Comparison of ENCODE assay signal across 1 cellular context in the genomic region with DNA sequence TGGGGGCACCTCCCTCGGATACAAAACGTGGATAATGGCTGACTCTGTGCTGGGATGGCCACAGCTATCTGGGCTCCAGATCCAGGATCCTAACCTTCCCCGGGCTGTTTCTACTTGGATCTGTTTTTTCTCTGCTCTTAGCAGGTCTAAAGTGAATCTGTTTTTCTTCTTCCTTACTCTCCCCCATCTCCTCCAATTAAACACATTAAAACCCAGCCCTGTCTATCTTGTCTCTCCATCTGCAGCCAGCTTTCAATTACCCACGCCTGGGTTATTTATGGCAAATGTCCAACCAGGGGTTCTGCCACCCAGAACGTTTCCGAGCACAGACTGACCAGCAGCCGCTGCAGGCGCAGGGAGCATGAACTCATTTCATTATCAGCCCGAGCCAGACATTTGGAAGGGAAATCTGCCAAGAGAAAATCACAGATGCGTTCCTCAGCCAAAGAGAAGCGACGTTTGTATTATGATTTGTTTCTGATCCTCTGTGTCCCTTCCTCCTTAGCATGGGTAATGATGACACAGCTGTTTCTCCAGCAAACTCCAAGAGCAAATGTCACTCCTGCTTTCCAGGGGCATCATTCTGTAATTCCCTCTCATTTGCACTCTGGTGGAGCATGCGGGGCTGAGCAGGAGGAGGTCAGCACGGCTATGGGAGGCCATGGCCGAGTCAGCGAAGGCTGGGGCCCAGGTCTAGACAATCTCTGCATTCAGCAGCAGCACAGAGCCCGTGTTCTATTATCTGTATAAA.
A peak's percentile ranks its signal among the peaks of the same experiment; 100 is the strongest.
TF ChIP-seq lines count a peak whose summit lies in the region.

No MANE protein-coding gene starts in this region.

TF ChIP-seq in K562, 482 proteins besides CTCF, POLR2A, EP300 and RAD21 (continued from another document and continues in another):
- TF ChIP-seq, protein P1, sequence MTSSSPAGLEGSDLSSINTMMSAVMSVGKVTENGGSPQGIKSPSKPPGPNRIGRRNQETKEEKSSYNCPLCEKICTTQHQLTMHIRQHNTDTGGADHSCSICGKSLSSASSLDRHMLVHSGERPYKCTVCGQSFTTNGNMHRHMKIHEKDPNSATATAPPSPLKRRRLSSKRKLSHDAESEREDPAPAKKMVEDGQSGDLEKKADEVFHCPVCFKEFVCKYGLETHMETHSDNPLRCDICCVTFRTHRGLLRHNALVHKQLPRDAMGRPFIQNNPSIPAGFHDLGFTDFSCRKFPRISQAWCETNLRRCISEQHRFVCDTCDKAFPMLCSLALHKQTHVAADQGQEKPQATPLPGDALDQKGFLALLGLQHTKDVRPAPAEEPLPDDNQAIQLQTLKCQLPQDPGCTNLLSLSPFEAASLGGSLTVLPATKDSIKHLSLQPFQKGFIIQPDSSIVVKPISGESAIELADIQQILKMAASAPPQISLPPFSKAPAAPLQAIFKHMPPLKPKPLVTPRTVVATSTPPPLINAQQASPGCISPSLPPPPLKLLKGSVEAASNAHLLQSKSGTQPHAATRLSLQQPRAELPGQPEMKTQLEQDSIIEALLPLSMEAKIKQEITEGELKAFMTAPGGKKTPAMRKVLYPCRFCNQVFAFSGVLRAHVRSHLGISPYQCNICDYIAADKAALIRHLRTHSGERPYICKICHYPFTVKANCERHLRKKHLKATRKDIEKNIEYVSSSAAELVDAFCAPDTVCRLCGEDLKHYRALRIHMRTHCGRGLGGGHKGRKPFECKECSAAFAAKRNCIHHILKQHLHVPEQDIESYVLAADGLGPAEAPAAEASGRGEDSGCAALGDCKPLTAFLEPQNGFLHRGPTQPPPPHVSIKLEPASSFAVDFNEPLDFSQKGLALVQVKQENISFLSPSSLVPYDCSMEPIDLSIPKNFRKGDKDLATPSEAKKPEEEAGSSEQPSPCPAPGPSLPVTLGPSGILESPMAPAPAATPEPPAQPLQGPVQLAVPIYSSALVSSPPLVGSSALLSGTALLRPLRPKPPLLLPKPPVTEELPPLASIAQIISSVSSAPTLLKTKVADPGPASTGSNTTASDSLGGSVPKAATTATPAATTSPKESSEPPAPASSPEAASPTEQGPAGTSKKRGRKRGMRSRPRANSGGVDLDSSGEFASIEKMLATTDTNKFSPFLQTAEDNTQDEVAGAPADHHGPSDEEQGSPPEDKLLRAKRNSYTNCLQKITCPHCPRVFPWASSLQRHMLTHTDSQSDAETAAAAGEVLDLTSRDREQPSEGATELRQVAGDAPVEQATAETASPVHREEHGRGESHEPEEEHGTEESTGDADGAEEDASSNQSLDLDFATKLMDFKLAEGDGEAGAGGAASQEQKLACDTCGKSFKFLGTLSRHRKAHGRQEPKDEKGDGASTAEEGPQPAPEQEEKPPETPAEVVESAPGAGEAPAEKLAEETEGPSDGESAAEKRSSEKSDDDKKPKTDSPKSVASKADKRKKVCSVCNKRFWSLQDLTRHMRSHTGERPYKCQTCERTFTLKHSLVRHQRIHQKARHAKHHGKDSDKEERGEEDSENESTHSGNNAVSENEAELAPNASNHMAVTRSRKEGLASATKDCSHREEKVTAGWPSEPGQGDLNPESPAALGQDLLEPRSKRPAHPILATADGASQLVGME (CRISPR knock-in tag; IDR thresholded peaks at IDR 0.05), result no peak
- no peak for TF ChIP-seq ZZZ3 (IDR thresholded peaks at IDR 0.05)
- TF ChIP-seq CBFA2T2 (conservative IDR thresholded peaks at IDR 0.05), result peak; percentile 95
- TF ChIP-seq, protein P2, sequence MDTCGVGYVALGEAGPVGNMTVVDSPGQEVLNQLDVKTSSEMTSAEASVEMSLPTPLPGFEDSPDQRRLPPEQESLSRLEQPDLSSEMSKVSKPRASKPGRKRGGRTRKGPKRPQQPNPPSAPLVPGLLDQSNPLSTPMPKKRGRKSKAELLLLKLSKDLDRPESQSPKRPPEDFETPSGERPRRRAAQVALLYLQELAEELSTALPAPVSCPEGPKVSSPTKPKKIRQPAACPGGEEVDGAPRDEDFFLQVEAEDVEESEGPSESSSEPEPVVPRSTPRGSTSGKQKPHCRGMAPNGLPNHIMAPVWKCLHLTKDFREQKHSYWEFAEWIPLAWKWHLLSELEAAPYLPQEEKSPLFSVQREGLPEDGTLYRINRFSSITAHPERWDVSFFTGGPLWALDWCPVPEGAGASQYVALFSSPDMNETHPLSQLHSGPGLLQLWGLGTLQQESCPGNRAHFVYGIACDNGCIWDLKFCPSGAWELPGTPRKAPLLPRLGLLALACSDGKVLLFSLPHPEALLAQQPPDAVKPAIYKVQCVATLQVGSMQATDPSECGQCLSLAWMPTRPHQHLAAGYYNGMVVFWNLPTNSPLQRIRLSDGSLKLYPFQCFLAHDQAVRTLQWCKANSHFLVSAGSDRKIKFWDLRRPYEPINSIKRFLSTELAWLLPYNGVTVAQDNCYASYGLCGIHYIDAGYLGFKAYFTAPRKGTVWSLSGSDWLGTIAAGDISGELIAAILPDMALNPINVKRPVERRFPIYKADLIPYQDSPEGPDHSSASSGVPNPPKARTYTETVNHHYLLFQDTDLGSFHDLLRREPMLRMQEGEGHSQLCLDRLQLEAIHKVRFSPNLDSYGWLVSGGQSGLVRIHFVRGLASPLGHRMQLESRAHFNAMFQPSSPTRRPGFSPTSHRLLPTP (IDR thresholded peaks at IDR 0.05; ENCODE audit: borderline replicate concordance, extremely low read depth, insufficient read length), result no peak
- no peak for TF ChIP-seq TEAD2 (tag; IDR thresholded peaks at IDR 0.05)
- no peak for TF ChIP-seq ZBTB8A (IDR thresholded peaks at IDR 0.05; ENCODE audit: partially characterized antibody)
- TF ChIP-seq ZFX (CRISPR knock-in tag; IDR thresholded peaks at IDR 0.05), result no peak
- TF ChIP-seq NCOA4 (IDR thresholded peaks at IDR 0.05; ENCODE audit: partially characterized antibody), result no peak
- TF ChIP-seq DNMT1 (IDR thresholded peaks at IDR 0.05), result no peak
- TF ChIP-seq ZNF76 (CRISPR knock-in tag; IDR thresholded peaks at IDR 0.05; ENCODE audit: borderline replicate concordance), result no peak
- TF ChIP-seq, protein P3, sequence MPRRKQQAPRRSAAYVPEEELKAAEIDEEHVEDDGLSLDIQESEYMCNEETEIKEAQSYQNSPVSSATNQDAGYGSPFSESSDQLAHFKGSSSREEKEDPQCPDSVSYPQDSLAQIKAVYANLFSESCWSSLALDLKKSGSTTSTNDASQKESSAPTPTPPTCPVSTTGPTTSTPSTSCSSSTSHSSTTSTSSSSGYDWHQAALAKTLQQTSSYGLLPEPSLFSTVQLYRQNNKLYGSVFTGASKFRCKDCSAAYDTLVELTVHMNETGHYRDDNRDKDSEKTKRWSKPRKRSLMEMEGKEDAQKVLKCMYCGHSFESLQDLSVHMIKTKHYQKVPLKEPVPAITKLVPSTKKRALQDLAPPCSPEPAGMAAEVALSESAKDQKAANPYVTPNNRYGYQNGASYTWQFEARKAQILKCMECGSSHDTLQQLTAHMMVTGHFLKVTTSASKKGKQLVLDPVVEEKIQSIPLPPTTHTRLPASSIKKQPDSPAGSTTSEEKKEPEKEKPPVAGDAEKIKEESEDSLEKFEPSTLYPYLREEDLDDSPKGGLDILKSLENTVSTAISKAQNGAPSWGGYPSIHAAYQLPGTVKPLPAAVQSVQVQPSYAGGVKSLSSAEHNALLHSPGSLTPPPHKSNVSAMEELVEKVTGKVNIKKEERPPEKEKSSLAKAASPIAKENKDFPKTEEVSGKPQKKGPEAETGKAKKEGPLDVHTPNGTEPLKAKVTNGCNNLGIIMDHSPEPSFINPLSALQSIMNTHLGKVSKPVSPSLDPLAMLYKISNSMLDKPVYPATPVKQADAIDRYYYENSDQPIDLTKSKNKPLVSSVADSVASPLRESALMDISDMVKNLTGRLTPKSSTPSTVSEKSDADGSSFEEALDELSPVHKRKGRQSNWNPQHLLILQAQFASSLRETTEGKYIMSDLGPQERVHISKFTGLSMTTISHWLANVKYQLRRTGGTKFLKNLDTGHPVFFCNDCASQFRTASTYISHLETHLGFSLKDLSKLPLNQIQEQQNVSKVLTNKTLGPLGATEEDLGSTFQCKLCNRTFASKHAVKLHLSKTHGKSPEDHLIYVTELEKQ (CRISPR knock-in tag; IDR thresholded peaks at IDR 0.05), result no peak
- TF ChIP-seq ZEB2 (IDR thresholded peaks at IDR 0.05), result no peak; the same call in 1 of the 2 replicates
- no peak for TF ChIP-seq SRF (CRISPR knock-in tag; IDR thresholded peaks at IDR 0.05)
- no peak for TF ChIP-seq PHF20 (IDR thresholded peaks at IDR 0.05; ENCODE audit: partially characterized antibody)
- no peak for TF ChIP-seq ZNF239 (CRISPR knock-in tag; IDR thresholded peaks at IDR 0.05)
- TF ChIP-seq MCM2 (IDR thresholded peaks at IDR 0.05; ENCODE audit: low read depth), result no peak
- peak; percentile 93 for TF ChIP-seq TCF3 (CRISPR knock-in tag; IDR thresholded peaks at IDR 0.05)
- no peak for TF ChIP-seq EP400 (IDR thresholded peaks at IDR 0.05)
- TF ChIP-seq ZBTB7A (IDR thresholded peaks at IDR 0.05; ENCODE audit: borderline replicate concordance, control insufficient read depth, low read depth, low read length), result no peak
- TF ChIP-seq ARNT (IDR thresholded peaks at IDR 0.05), result peak in 1 of 2 experiments; percentile 66; a peak in 1 of 4 replicates
- TF ChIP-seq MTA1 (IDR thresholded peaks at IDR 0.05; ENCODE audit: borderline replicate concordance), result peak; percentile 74
- TF ChIP-seq ZKSCAN8 (CRISPR knock-in tag; IDR thresholded peaks at IDR 0.05), result 0 out of 2 replicates have a peak, but pooled peaks have one; percentile 68
- no peak for TF ChIP-seq ZNF184 (CRISPR knock-in tag; IDR thresholded peaks at IDR 0.05)
- TF ChIP-seq, protein P4, sequence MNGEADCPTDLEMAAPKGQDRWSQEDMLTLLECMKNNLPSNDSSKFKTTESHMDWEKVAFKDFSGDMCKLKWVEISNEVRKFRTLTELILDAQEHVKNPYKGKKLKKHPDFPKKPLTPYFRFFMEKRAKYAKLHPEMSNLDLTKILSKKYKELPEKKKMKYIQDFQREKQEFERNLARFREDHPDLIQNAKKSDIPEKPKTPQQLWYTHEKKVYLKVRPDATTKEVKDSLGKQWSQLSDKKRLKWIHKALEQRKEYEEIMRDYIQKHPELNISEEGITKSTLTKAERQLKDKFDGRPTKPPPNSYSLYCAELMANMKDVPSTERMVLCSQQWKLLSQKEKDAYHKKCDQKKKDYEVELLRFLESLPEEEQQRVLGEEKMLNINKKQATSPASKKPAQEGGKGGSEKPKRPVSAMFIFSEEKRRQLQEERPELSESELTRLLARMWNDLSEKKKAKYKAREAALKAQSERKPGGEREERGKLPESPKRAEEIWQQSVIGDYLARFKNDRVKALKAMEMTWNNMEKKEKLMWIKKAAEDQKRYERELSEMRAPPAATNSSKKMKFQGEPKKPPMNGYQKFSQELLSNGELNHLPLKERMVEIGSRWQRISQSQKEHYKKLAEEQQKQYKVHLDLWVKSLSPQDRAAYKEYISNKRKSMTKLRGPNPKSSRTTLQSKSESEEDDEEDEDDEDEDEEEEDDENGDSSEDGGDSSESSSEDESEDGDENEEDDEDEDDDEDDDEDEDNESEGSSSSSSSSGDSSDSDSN (IDR thresholded peaks at IDR 0.05; ENCODE audit: borderline replicate concordance in 1 of 2, low read depth in 2 of 2, low read length in 2 of 2), result no peak
- no peak for TF ChIP-seq PTRF (tag; IDR thresholded peaks at IDR 0.05)
- TF ChIP-seq, protein P5, sequence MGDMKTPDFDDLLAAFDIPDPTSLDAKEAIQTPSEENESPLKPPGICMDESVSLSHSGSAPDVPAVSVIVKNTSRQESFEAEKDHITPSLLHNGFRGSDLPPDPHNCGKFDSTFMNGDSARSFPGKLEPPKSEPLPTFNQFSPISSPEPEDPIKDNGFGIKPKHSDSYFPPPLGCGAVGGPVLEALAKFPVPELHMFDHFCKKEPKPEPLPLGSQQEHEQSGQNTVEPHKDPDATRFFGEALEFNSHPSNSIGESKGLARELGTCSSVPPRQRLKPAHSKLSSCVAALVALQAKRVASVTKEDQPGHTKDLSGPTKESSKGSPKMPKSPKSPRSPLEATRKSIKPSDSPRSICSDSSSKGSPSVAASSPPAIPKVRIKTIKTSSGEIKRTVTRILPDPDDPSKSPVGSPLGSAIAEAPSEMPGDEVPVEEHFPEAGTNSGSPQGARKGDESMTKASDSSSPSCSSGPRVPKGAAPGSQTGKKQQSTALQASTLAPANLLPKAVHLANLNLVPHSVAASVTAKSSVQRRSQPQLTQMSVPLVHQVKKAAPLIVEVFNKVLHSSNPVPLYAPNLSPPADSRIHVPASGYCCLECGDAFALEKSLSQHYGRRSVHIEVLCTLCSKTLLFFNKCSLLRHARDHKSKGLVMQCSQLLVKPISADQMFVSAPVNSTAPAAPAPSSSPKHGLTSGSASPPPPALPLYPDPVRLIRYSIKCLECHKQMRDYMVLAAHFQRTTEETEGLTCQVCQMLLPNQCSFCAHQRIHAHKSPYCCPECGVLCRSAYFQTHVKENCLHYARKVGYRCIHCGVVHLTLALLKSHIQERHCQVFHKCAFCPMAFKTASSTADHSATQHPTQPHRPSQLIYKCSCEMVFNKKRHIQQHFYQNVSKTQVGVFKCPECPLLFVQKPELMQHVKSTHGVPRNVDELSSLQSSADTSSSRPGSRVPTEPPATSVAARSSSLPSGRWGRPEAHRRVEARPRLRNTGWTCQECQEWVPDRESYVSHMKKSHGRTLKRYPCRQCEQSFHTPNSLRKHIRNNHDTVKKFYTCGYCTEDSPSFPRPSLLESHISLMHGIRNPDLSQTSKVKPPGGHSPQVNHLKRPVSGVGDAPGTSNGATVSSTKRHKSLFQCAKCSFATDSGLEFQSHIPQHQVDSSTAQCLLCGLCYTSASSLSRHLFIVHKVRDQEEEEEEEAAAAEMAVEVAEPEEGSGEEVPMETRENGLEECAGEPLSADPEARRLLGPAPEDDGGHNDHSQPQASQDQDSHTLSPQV (IDR thresholded peaks at IDR 0.05), result no peak
- TF ChIP-seq, protein P6, sequence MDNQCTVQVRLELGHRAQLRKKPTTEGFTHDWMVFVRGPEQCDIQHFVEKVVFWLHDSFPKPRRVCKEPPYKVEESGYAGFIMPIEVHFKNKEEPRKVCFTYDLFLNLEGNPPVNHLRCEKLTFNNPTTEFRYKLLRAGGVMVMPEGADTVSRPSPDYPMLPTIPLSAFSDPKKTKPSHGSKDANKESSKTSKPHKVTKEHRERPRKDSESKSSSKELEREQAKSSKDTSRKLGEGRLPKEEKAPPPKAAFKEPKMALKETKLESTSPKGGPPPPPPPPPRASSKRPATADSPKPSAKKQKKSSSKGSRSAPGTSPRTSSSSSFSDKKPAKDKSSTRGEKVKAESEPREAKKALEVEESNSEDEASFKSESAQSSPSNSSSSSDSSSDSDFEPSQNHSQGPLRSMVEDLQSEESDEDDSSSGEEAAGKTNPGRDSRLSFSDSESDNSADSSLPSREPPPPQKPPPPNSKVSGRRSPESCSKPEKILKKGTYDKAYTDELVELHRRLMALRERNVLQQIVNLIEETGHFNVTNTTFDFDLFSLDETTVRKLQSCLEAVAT (IDR thresholded peaks at IDR 0.05), result peak in 1 of 2 experiments; percentile 70; a peak in 2 of 4 replicates
- 0 out of 2 replicates have a peak, but pooled peaks have one; percentile 53 for TF ChIP-seq ZNF644 (tag; IDR thresholded peaks at IDR 0.05; ENCODE audit: low read depth)
